ENCODE assay signal across 10 cellular contexts in the genomic region with DNA sequence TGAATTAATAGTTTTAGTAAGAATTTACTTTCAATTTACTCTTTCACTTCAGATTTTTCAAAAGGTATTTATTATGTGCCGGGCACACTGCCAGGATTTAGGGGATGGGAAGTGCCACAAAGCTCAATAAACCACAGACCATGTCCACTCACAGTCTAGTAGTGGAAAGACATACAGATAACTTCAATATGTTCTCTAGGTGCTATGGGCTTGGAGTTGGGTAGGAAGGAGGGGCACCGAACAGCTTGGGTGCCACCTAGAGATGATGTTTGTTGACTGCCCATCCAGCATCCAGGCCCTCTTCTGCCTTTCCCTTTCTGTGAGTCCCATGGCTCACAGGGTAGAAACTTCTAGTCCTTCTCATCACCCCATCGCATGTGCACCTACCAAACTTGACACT. TPM values are rescaled to one million over a fixed set of nuclear protein-coding genes. Genes with fewer than 3 reads are reported as not detected.
DNase-seq lines count a peak whose midpoint lies in the region; ATAC-seq and TF ChIP-seq lines count a peak whose summit lies in the region.
"Had no signal": no experiment of that assay in that cellular context is flagged by ENCODE, and none has a peak within 500 bp of the region (broad histone marks: within the 10 kb centered on the region; RNA-seq: fewer than 3 reads in every experiment).

No MANE protein-coding gene starts in this region.

- peaks cover 0 to 13% (median 9%) of the 10 kb centered on the region in 7 donors for H3K9me3 Mint-ChIP-seq in CD14-positive monocyte

- H3K27me3 Mint-ChIP-seq in CD14-positive monocyte (ENCODE audit: low read depth in 3 of 3): peaks cover 44 to 63% (median 63%) of the 10 kb centered on the region in 3 donors

- H3K4me1 Mint-ChIP-seq in CD14-positive monocyte: peaks cover 32% of the 10 kb centered on the region

- no peak for DNase-seq in CD14-positive monocyte (ENCODE audit: low spot score)
- peak; percentile 2 for DNase-seq in LoVo (ENCODE audit: low spot score)
- peak; percentile 58 to 66 for DNase-seq in erythroblast (lab: John Stamatoyannopoulos, UW)
- DNase-seq in NCI-H1436 (lab: John Stamatoyannopoulos, UW): no peak
- no peak for DNase-seq in NCI-H446 (lab: John Stamatoyannopoulos, UW)
- DNase-seq in NK-92 (lab: John Stamatoyannopoulos, UW; ENCODE audit: unreplicated experiment): no peak
- no peak for DNase-seq in cardiac septum (ENCODE audit: low spot score)
- DNase-seq: activated CD4-positive, alpha-beta T cell treated with anti-CD3 and anti-CD28 coated beads, Interleukin-2, amount 50 U/mL, for 1 hour; stimulated activated CD4-positive, alpha-beta T cell treated with anti-CD3 and anti-CD28 coated beads, Interleukin-2, amount 100 ng/mL, for 24 hours had no signal

- intact Hi-C loops in CD14-positive monocyte (cut with micrococcal nuclease) (no loop called here), cardiac septum (cut with DNase I) (no loop called here)

- no peak for TF ChIP-seq POLR2A in erythroblast (IDR thresholded peaks at IDR 0.05; ENCODE audit: low read length)

- no peak for TF ChIP-seq CTCF in CD14-positive monocyte (IDR thresholded peaks at IDR 0.05)

- peak overlapping the region; percentile 16 to 84 for H3K4me3 Mint-ChIP-seq in CD14-positive monocyte

- no peaks in the 10 kb centered on the region for H3K36me3 Mint-ChIP-seq in CD14-positive monocyte

- H3K27ac Mint-ChIP-seq in CD14-positive monocyte: no peak overlapping the region

- peak; percentile 73 for ATAC-seq in GM18511 (IDR thresholded peaks at IDR 0.05; ENCODE audit: unreplicated experiment)

RNA-seq across cellular contexts. Expression of a gene that starts 17.8 kb away (rescaled TPM):
- polyA plus RNA-seq in CD14-positive monocyte: under 1 TPM in 1 of 2 donors, not detected in 1; 0.18 TPM
- 1.2 TPM for total RNA-seq in cardiac septum

Comparison
In these comparisons a context has a peak if more than half of its experiments do, and no peak if none do; other contexts are left out.
1. DNase-seq: peak in LoVo (single experiment) and erythroblast (2 of 2); none in CD14-positive monocyte (single experiment), NCI-H1436 (single experiment), NCI-H446 (0 of 2), NK-92 (single experiment) and cardiac septum (single experiment).